Comparison of ENCODE assay signal across 21 cellular contexts in genomic region chr19:49566302-49566701, GRCh38.
DNase-seq lines count a peak whose midpoint lies in the region; ATAC-seq lines count a peak whose summit lies in the region.
"Had no signal": no experiment of that assay in that cellular context is flagged by ENCODE, and none has a peak within 500 bp of the region (broad histone marks: within the 10 kb centered on the region; RNA-seq: fewer than 3 reads in every experiment).

No MANE protein-coding gene starts in this region.

- H3K27me3 Mint-ChIP-seq in T-helper 1 cell treated with Interleukin-12 subunit alpha and Interleukin-12 subunit beta and Interleukin-4 antibody, amounts not matched to agents 30 μg/mL and 1 μg/mL, for 36 hours (ENCODE audit: low read depth): no peaks in the 10 kb centered on the region
- no peaks in the 10 kb centered on the region for H3K27me3 Mint-ChIP-seq in stimulated activated naive CD8-positive, alpha-beta T cell treated with anti-CD3 and anti-CD28 coated beads, Interleukin-15, Interleukin-2, amounts not matched to agents 100 ng/mL and 50 ng/mL, for 24 hours
- no peaks in the 10 kb centered on the region for H3K27me3 Mint-ChIP-seq in stimulated activated naive CD8-positive, alpha-beta T cell treated with anti-CD3 and anti-CD28 coated beads, Interleukin-15, amount 100 ng/mL, for 72 hours

- peaks cover 63% of the 10 kb centered on the region for H3K4me1 Mint-ChIP-seq in T-helper 1 cell treated with Interleukin-12 subunit alpha and Interleukin-12 subunit beta and Interleukin-4 antibody, amounts not matched to agents 30 μg/mL and 1 μg/mL, for 36 hours (ENCODE audit: low read depth)
- H3K4me1 Mint-ChIP-seq in stimulated activated naive CD8-positive, alpha-beta T cell treated with anti-CD3 and anti-CD28 coated beads, Interleukin-15, Interleukin-2, amounts not matched to agents 100 ng/mL and 50 ng/mL, for 24 hours (ENCODE audit: low read depth): peaks cover 84% of the 10 kb centered on the region
- peaks cover 96% of the 10 kb centered on the region for H3K4me1 Mint-ChIP-seq in stimulated activated naive CD8-positive, alpha-beta T cell treated with anti-CD3 and anti-CD28 coated beads, Interleukin-15, amount 100 ng/mL, for 72 hours

- no peaks in the 10 kb centered on the region for H3K9me3 Mint-ChIP-seq in T-helper 1 cell treated with Interleukin-12 subunit alpha and Interleukin-12 subunit beta and Interleukin-4 antibody, amounts not matched to agents 30 μg/mL and 1 μg/mL, for 36 hours
- H3K9me3 Mint-ChIP-seq in stimulated activated naive CD8-positive, alpha-beta T cell treated with anti-CD3 and anti-CD28 coated beads, Interleukin-15, Interleukin-2, amounts not matched to agents 100 ng/mL and 50 ng/mL, for 24 hours: no peaks in the 10 kb centered on the region
- H3K9me3 Mint-ChIP-seq in stimulated activated naive CD8-positive, alpha-beta T cell treated with anti-CD3 and anti-CD28 coated beads, Interleukin-15, amount 100 ng/mL, for 72 hours: peaks cover 0 to 9% of the 10 kb centered on the region in 2 donors
- H3K9me3 Mint-ChIP-seq: HFFc6 had no signal

- DNase-seq in T-helper 1 cell (no peak), fibroblast of peridontal ligament (ENCODE audit: extremely low read depth) (peak; percentile 6), NCI-H748 (lab: John Stamatoyannopoulos, UW; ENCODE audit: unreplicated experiment) (no peak)
- no peak for DNase-seq in stimulated activated naive CD8-positive, alpha-beta T cell treated with anti-CD3 and anti-CD28 coated beads, Interleukin-15, amount 100 ng/mL, for 72 hours
- no peak for DNase-seq in central memory CD4-positive, alpha-beta T cell
- DNase-seq: C1 segment of cervical spinal cord; DND-41; GOT3; HFFc6; NCI-H446 treated with DMSO at 0.1 percent for 48 hours; NCI-H82; ovary; Peyer's patch; SHP77; stimulated activated CD4-positive, alpha-beta T cell treated with anti-CD3 and anti-CD28 coated beads, Interleukin-15, amount 100 ng/mL, for 24 hours; stimulated activated CD4-positive, alpha-beta T cell treated with anti-CD3 and anti-CD28 coated beads, Interleukin-4, amount 100 ng/mL, for 4 hours; substantia nigra; upper lobe of left lung had no signal

- H3K27ac Mint-ChIP-seq in T-helper 1 cell treated with Interleukin-12 subunit alpha and Interleukin-12 subunit beta and Interleukin-4 antibody, amounts not matched to agents 30 μg/mL and 1 μg/mL, for 36 hours: peak overlapping the region; percentile 77
- peak overlapping the region; percentile 26 for H3K27ac Mint-ChIP-seq in stimulated activated naive CD8-positive, alpha-beta T cell treated with anti-CD3 and anti-CD28 coated beads, Interleukin-15, Interleukin-2, amounts not matched to agents 100 ng/mL and 50 ng/mL, for 24 hours
- no peak overlapping the region for H3K27ac Mint-ChIP-seq in stimulated activated naive CD8-positive, alpha-beta T cell treated with anti-CD3 and anti-CD28 coated beads, Interleukin-15, amount 100 ng/mL, for 72 hours
- H3K27ac Mint-ChIP-seq: HFFc6 had no signal

- H3K4me3 Mint-ChIP-seq in T-helper 1 cell treated with Interleukin-12 subunit alpha and Interleukin-12 subunit beta and Interleukin-4 antibody, amounts not matched to agents 30 μg/mL and 1 μg/mL, for 36 hours: no peak overlapping the region
- no peak overlapping the region for H3K4me3 Mint-ChIP-seq in stimulated activated naive CD8-positive, alpha-beta T cell treated with anti-CD3 and anti-CD28 coated beads, Interleukin-15, Interleukin-2, amounts not matched to agents 100 ng/mL and 50 ng/mL, for 24 hours
- no peak overlapping the region for H3K4me3 Mint-ChIP-seq in stimulated activated naive CD8-positive, alpha-beta T cell treated with anti-CD3 and anti-CD28 coated beads, Interleukin-15, amount 100 ng/mL, for 72 hours
- H3K4me3 Mint-ChIP-seq: HFFc6 had no signal

- H3K36me3 Mint-ChIP-seq in T-helper 1 cell treated with Interleukin-12 subunit alpha and Interleukin-12 subunit beta and Interleukin-4 antibody, amounts not matched to agents 30 μg/mL and 1 μg/mL, for 36 hours (ENCODE audit: low read depth): peaks cover 27% of the 10 kb centered on the region
- H3K36me3 Mint-ChIP-seq in stimulated activated naive CD8-positive, alpha-beta T cell treated with anti-CD3 and anti-CD28 coated beads, Interleukin-15, Interleukin-2, amounts not matched to agents 100 ng/mL and 50 ng/mL, for 24 hours (ENCODE audit: low read depth): peaks cover 23% of the 10 kb centered on the region

- no peak for ATAC-seq in stimulated activated naive CD8-positive, alpha-beta T cell treated with anti-CD3 and anti-CD28 coated beads, Interleukin-15, amount 100 ng/mL, for 72 hours
- ATAC-seq in GM18502 (IDR thresholded peaks at IDR 0.05; ENCODE audit: poor library complexity, unreplicated experiment): no peak

Comparison
In these comparisons a context has a peak if more than half of its experiments do, and no peak if none do; other contexts are left out.
1. H3K27ac Mint-ChIP-seq: peak in T-helper 1 cell treated with Interleukin-12 subunit alpha and Interleukin-12 subunit beta and Interleukin-4 antibody, amounts not matched to agents 30 μg/mL and 1 μg/mL, for 36 hours (single experiment) and stimulated activated naive CD8-positive, alpha-beta T cell treated with anti-CD3 and anti-CD28 coated beads, Interleukin-15, Interleukin-2, amounts not matched to agents 100 ng/mL and 50 ng/mL, for 24 hours (single experiment); none in stimulated activated naive CD8-positive, alpha-beta T cell treated with anti-CD3 and anti-CD28 coated beads, Interleukin-15, amount 100 ng/mL, for 72 hours (0 of 2).